Comparison of ENCODE assay signal across 9 cellular contexts in the genomic region with DNA sequence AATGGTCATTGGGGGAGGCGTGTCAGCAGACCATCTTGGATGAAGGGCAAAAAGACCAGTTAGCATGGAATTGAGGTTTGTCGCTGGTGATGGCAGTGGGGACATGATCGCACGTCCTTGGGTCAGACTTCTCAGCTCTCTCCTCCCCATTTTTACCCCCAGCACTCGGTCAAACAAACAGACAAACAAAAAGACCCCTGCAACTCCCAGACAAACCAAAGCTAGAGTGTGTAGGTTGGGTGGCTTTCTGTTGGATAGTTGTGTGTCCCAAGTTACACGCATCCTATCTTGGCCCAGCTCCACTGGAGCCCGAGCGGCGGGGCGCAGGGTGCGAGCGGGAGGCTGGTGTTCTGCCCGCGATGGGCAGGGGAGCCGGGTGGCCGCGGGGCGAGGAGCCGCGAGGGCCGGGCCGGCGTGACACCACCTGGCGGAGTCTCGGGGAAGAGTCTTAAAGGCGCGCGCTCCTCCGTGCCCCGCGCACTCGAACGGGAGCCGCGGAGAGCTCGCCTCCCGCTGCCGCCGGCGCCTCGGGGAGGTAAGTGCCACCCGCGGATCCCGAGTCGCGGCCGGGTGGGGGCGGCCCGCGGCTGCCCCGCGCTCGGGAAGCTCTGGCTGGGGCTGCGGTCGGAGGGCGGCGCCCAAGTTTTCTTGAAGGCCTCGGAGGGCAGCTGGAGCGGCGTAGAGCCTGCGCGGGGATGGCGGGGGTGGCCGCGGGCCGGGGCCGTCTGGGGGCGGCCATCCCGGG. TPM values are rescaled to one million over a fixed set of nuclear protein-coding genes. Genes with fewer than 3 reads are reported as not detected.
DNase-seq lines count a peak whose midpoint lies in the region; ATAC-seq and TF ChIP-seq lines count a peak whose summit lies in the region.
"Had no signal": no experiment of that assay in that cellular context is flagged by ENCODE, and none has a peak within 500 bp of the region (broad histone marks: within the 10 kb centered on the region; RNA-seq: fewer than 3 reads in every experiment).

No MANE protein-coding gene starts in this region.

- TF ChIP-seq POLR2A in GM18505 (IDR thresholded peaks at IDR 0.05; ENCODE audit: borderline replicate concordance, extremely low read depth, insufficient read depth, insufficient read length) = no peak

- peak; percentile 75 for ATAC-seq in stimulated activated effector memory CD8-positive, alpha-beta T cell treated with anti-CD3 and anti-CD28 coated beads, Interleukin-12 subunit alpha, Interleukin-12 subunit beta, amount 100 ng/mL, for 72 hours
- ATAC-seq in GM18505 (IDR thresholded peaks at IDR 0.05; ENCODE audit: unreplicated experiment) (no peak), GM21717 (IDR thresholded peaks at IDR 0.05; ENCODE audit: unreplicated experiment) (no peak)

- in situ Hi-C loops in T47D (cut with HindIII; ENCODE audit: low pct_unique_long_range_greater_than_20kb, low sequenced_read_pairs) = no loop called here

- peaks cover 10% of the 10 kb centered on the region for H3K9me3 Mint-ChIP-seq in MCF 10A (ENCODE audit: unreplicated experiment)
- no peaks in the 10 kb centered on the region for H3K9me3 Mint-ChIP-seq in activated naive CD4-positive, alpha-beta T cell treated with anti-CD3 and anti-CD28 coated beads, Interleukin-2, amount 50 U/mL, for 24 hours
- no peaks in the 10 kb centered on the region for H3K9me3 Mint-ChIP-seq in stimulated activated effector memory CD8-positive, alpha-beta T cell treated with anti-CD3 and anti-CD28 coated beads, Interleukin-12 subunit alpha, Interleukin-12 subunit beta, amount 100 ng/mL, for 72 hours

- H3K36me3 Mint-ChIP-seq in MCF 10A (ENCODE audit: insufficient read depth, unreplicated experiment) = no peaks in the 10 kb centered on the region
- peaks cover 4% of the 10 kb centered on the region for H3K36me3 Mint-ChIP-seq in activated naive CD4-positive, alpha-beta T cell treated with anti-CD3 and anti-CD28 coated beads, Interleukin-2, amount 50 U/mL, for 24 hours
- no peaks in the 10 kb centered on the region for H3K36me3 Mint-ChIP-seq in stimulated activated effector memory CD8-positive, alpha-beta T cell treated with anti-CD3 and anti-CD28 coated beads, Interleukin-12 subunit alpha, Interleukin-12 subunit beta, amount 100 ng/mL, for 72 hours

- BruUV-seq in MCF 10A (replicated peaks; lab: Mats Ljungman, UMichigan) = no TSS peak

- no peak for TF ChIP-seq CTCF in MCF 10A (IDR thresholded peaks at IDR 0.05; ENCODE audit: unreplicated experiment)

- DNase-seq in T47D (ENCODE audit: low read depth in 1 of 2, low spot score in 1 of 2) (peak; percentile 73 to 77), MCF 10A (ENCODE audit: unreplicated experiment) (no peak), iPS-NIHi7 (ENCODE audit: extremely low spot score) (peak; percentile 65), NCI-H2107 (lab: John Stamatoyannopoulos, UW) (no peak)
- DNase-seq in stimulated activated effector memory CD8-positive, alpha-beta T cell treated with anti-CD3 and anti-CD28 coated beads, Interleukin-12 subunit alpha, Interleukin-12 subunit beta, amount 100 ng/mL, for 72 hours (ENCODE audit: low spot score in 2 of 2) = peak; percentile 16 to 63

- no peak overlapping the region for H3K27ac Mint-ChIP-seq in MCF 10A (ENCODE audit: low read depth, unreplicated experiment)
- H3K27ac Mint-ChIP-seq in activated naive CD4-positive, alpha-beta T cell treated with anti-CD3 and anti-CD28 coated beads, Interleukin-2, amount 50 U/mL, for 24 hours = no peak overlapping the region
- H3K27ac Mint-ChIP-seq in stimulated activated effector memory CD8-positive, alpha-beta T cell treated with anti-CD3 and anti-CD28 coated beads, Interleukin-12 subunit alpha, Interleukin-12 subunit beta, amount 100 ng/mL, for 72 hours = no peak overlapping the region

- H3K4me3 Mint-ChIP-seq in MCF 10A (ENCODE audit: unreplicated experiment) = no peak overlapping the region
- peak overlapping the region; percentile 42 for H3K4me3 Mint-ChIP-seq in activated naive CD4-positive, alpha-beta T cell treated with anti-CD3 and anti-CD28 coated beads, Interleukin-2, amount 50 U/mL, for 24 hours
- H3K4me3 Mint-ChIP-seq in stimulated activated effector memory CD8-positive, alpha-beta T cell treated with anti-CD3 and anti-CD28 coated beads, Interleukin-12 subunit alpha, Interleukin-12 subunit beta, amount 100 ng/mL, for 72 hours = peak overlapping the region; percentile 46

- peaks cover 5% of the 10 kb centered on the region for H3K27me3 Mint-ChIP-seq in MCF 10A (ENCODE audit: insufficient read depth, unreplicated experiment)
- peaks cover 52% of the 10 kb centered on the region for H3K27me3 Mint-ChIP-seq in activated naive CD4-positive, alpha-beta T cell treated with anti-CD3 and anti-CD28 coated beads, Interleukin-2, amount 50 U/mL, for 24 hours

- CTCF ChIA-PET in MCF 10A (lab: Yijun Ruan, JAX) = interaction anchor here (0.5 to 0.7 kb wide), 2 partner anchors 8 to 1630 kb away, joined by 3 to 4 read pairs; no protein-coding TSS in a partner anchor

- intact Hi-C loops in MCF 10A (cut with micrococcal nuclease) = no loop called here

- H3K4me1 Mint-ChIP-seq in MCF 10A (ENCODE audit: insufficient read depth, unreplicated experiment) = no peaks in the 10 kb centered on the region
- H3K4me1 Mint-ChIP-seq in activated naive CD4-positive, alpha-beta T cell treated with anti-CD3 and anti-CD28 coated beads, Interleukin-2, amount 50 U/mL, for 24 hours = peaks cover 11% of the 10 kb centered on the region
- H3K4me1 Mint-ChIP-seq in stimulated activated effector memory CD8-positive, alpha-beta T cell treated with anti-CD3 and anti-CD28 coated beads, Interleukin-12 subunit alpha, Interleukin-12 subunit beta, amount 100 ng/mL, for 72 hours = peaks cover 5% of the 10 kb centered on the region

- POLR2A ChIA-PET in MCF 10A (lab: Yijun Ruan, JAX) = no interaction called here

RNA-seq across cellular contexts. Expression of gene NTN1, which starts 18.5 kb away (rescaled TPM):
- total RNA-seq in MCF 10A (2022) = 0.10 and 0.23 TPM in 2 replicates
- total RNA-seq: T-helper 1 cell treated with Interleukin-12 subunit alpha and Interleukin-12 subunit beta and Interleukin-4 antibody, amounts not matched to agents 30 ng/mL and 1 ng/mL, for 36 hours had no signal

RNA-seq across cellular contexts. Expression of gene PIK3R5, which starts 37.3 kb away (rescaled TPM):
- total RNA-seq in MCF 10A (2022) = not detected in 2 replicates

Comparison
In these comparisons a context has a peak if more than half of its experiments do, and no peak if none do; other contexts are left out.
1. DNase-seq: peak in T47D (2 of 2), iPS-NIHi7 (single experiment) and stimulated activated effector memory CD8-positive, alpha-beta T cell treated with anti-CD3 and anti-CD28 coated beads, Interleukin-12 subunit alpha, Interleukin-12 subunit beta, amount 100 ng/mL, for 72 hours (2 of 2); none in MCF 10A (single experiment) and NCI-H2107 (single experiment).